ENCODE assay signal across 12 cellular contexts in genomic region chr16:24776486-24777220, GRCh38. TPM values are rescaled to one million over a fixed set of nuclear protein-coding genes. Genes with fewer than 3 reads are reported as not detected.
A peak's percentile ranks its signal among the peaks of the same experiment; 100 is the strongest.
DNase-seq lines count a peak whose midpoint lies in the region; ATAC-seq, FAIRE-seq and TF ChIP-seq lines count a peak whose summit lies in the region.
"Had no signal": no experiment of that assay in that cellular context is flagged by ENCODE, and none has a peak within 500 bp of the region (broad histone marks: within the 10 kb centered on the region; RNA-seq: fewer than 3 reads in every experiment).

No MANE protein-coding gene starts in this region.

- intact Hi-C loops in colonic mucosa (cut with DNase I), result no loop called here

- H3K9me3 ChIP-seq in BE2C (no peaks in the 10 kb centered on the region), colonic mucosa (no peaks in the 10 kb centered on the region)

- peak overlapping the region; percentile 73 for H3K27ac ChIP-seq in VCaP
- no peak overlapping the region for H3K27ac ChIP-seq in colonic mucosa

- DNase-seq in BE2C (peak; percentile 22), fibroblast of the aortic adventitia (ENCODE audit: low read depth) (peak; percentile 82), omental fat pad (ENCODE audit: low spot score) (no peak), colonic mucosa (no peak), GM19239 (ENCODE audit: insufficient read length, low spot score) (no peak), NCI-H526 (lab: John Stamatoyannopoulos, UW) (no peak)
- DNase-seq in stimulated activated naive CD4-positive, alpha-beta T cell treated with Interleukin-2 at 50 U/mL for 16 hours (lab: John Stamatoyannopoulos, UW), result no peak
- DNase-seq: CD4-positive, CD25-positive, alpha-beta regulatory T cell; NCI-H82; T-helper 17 cell; trophoblast cell had no signal

- H3K36me3 ChIP-seq in BE2C (peaks cover 62% of the 10 kb centered on the region), colonic mucosa (peaks cover 9% of the 10 kb centered on the region)

- no peak overlapping the region for H3K4me3 ChIP-seq in BE2C (ENCODE audit: low read depth, low read length)
- H3K4me3 ChIP-seq in fibroblast of the aortic adventitia (ENCODE audit: low read depth, low read length), result no peak overlapping the region
- H3K4me3 ChIP-seq in colonic mucosa, result no peak overlapping the region

- no peak overlapping the region for H3K9ac ChIP-seq in colonic mucosa (ENCODE audit: low read depth in 2 of 2, low read length in 2 of 2)

- H3K27me3 ChIP-seq in BE2C (no peaks in the 10 kb centered on the region), colonic mucosa (no peaks in the 10 kb centered on the region)

- H3K4me1 ChIP-seq in BE2C (peaks cover 18% of the 10 kb centered on the region), colonic mucosa (peaks cover 16% of the 10 kb centered on the region)

- no peak for FAIRE-seq in GM19239 (lab: Jason Lieb, UNC)

- peak; percentile 72 for ATAC-seq in omental fat pad (ENCODE audit: low FRiP score)
- ATAC-seq: T-helper 17 cell had no signal

- TF ChIP-seq CTCF in BE2C (IDR thresholded peaks at IDR 0.05; ENCODE audit: low read depth, low read length), result no peak
- no peak for TF ChIP-seq CTCF in VCaP (conservative IDR thresholded peaks at IDR 0.05)
- TF ChIP-seq CTCF in fibroblast of the aortic adventitia (IDR thresholded peaks at IDR 0.05; ENCODE audit: insufficient read depth, low read length), result no peak
- no peak for TF ChIP-seq CTCF in omental fat pad (IDR thresholded peaks at IDR 0.05)
- TF ChIP-seq CTCF in colonic mucosa (IDR thresholded peaks at IDR 0.05), result no peak

RNA-seq across cellular contexts. Expression of gene TNRC6A, which starts 47.2 kb away (rescaled TPM):
- polyA plus RNA-seq in BE2C (2012; ENCODE audit: insufficient read depth, insufficient read length, low read depth), result 102 TPM
- 29.0 and 32.2 TPM in 2 replicates for total RNA-seq in fibroblast of the aortic adventitia (ENCODE audit: low replicate concordance)
- total RNA-seq in omental fat pad, result 10 to 100 TPM; 30.7 to 89.5 (median 53.0) TPM
- total RNA-seq in colonic mucosa, result 10 to 100 TPM; 32.8 to 33.2 TPM

Comparison
In these comparisons a context has a peak if more than half of its experiments do, and no peak if none do; other contexts are left out.
1. DNase-seq: peak in BE2C (single experiment) and fibroblast of the aortic adventitia (single experiment); none in omental fat pad (single experiment), colonic mucosa (single experiment), GM19239 (single experiment), NCI-H526 (0 of 2) and stimulated activated naive CD4-positive, alpha-beta T cell treated with Interleukin-2 at 50 U/mL for 16 hours (single experiment).